Comparison of ENCODE assay signal across 19 cellular contexts in genomic region chr10:119391430-119392313, GRCh38.
DNase-seq lines count a peak whose midpoint lies in the region; ATAC-seq and TF ChIP-seq lines count a peak whose summit lies in the region.
"Had no signal": no experiment of that assay in that cellular context is flagged by ENCODE, and none has a peak within 500 bp of the region (broad histone marks: within the 10 kb centered on the region; RNA-seq: fewer than 3 reads in every experiment).

No MANE protein-coding gene starts in this region.

- H3K9me3 ChIP-seq in GM23248 (ENCODE audit: low read depth) (no peaks in the 10 kb centered on the region), tibial artery (no peaks in the 10 kb centered on the region)
- H3K9me3 ChIP-seq: stomach, vagina had no signal

- no peak overlapping the region for H2AFZ ChIP-seq in GM23248
- H2AFZ ChIP-seq: hepatocyte had no signal

- H3K9ac ChIP-seq in GM23248: peak overlapping the region; percentile 22; the same call in 1 of the 2 replicates

- H3K4me3 ChIP-seq in GM23248 (no peak overlapping the region), tibial artery (no peak overlapping the region)
- H3K4me3 ChIP-seq: hepatocyte, stomach, vagina had no signal

- H3K9me3 Mint-ChIP-seq in endothelial cell (ENCODE audit: unreplicated experiment): no peaks in the 10 kb centered on the region
- no peaks in the 10 kb centered on the region for H3K9me3 Mint-ChIP-seq in naive B cell
- H3K9me3 Mint-ChIP-seq: mesothelial cell of epicardium had no signal

- H3K36me3 Mint-ChIP-seq in endothelial cell (ENCODE audit: low read depth, unreplicated experiment) (peaks cover 64% of the 10 kb centered on the region), naive B cell (peaks cover 2 to 9% of the 10 kb centered on the region in 2 donors)

- peaks cover 63% of the 10 kb centered on the region for H3K4me1 Mint-ChIP-seq in endothelial cell (ENCODE audit: unreplicated experiment)
- peaks cover 43 to 52% (median 45%) of the 10 kb centered on the region in 3 donors for H3K4me1 Mint-ChIP-seq in naive B cell

- TF ChIP-seq CTCF in endothelial cell (IDR thresholded peaks at IDR 0.05; ENCODE audit: unreplicated experiment) (no peak), tibial artery (IDR thresholded peaks at IDR 0.05) (no peak)

- H3K4me2 ChIP-seq in GM23248 (ENCODE audit: unreplicated experiment): no peak overlapping the region
- H3K4me2 ChIP-seq: hepatocyte had no signal

- peak; percentile 29 for DNase-seq in AG08396 (ENCODE audit: low spot score)
- peak; percentile 51 for DNase-seq in GM23248
- no peak for DNase-seq in endothelial cell (ENCODE audit: low spot score)
- DNase-seq in naive B cell: no peak
- no peak for DNase-seq in tibial artery
- DNase-seq in HT-29 (ENCODE audit: low spot score): no peak
- DNase-seq: activated CD4-positive, alpha-beta T cell treated with anti-CD3 and anti-CD28 coated beads for 4 hours; activated CD8-positive, alpha-beta memory T cell treated with anti-CD3 and anti-CD28 coated beads, Interleukin-2, amount 50 U/mL, for 48 hours; activated naive CD4-positive, alpha-beta T cell treated with Interleukin-2 at 50 U/mL for 16 hours; GDM1; NCI-H1417 treated with DMSO at 0.1 percent for 48 hours; stomach had no signal

- H3K79me2 ChIP-seq in GM23248 (ENCODE audit: insufficient read depth): no peaks in the 10 kb centered on the region
- H3K79me2 ChIP-seq: hepatocyte had no signal

- in situ Hi-C loops in GM23248 (cut with MboI): no loop called here

- H3K27me3 ChIP-seq in GM23248 (replicated peaks; ENCODE audit: insufficient read depth): no peaks in the 10 kb centered on the region
- H3K27me3 ChIP-seq in tibial artery: no peaks in the 10 kb centered on the region
- H3K27me3 ChIP-seq: hepatocyte, stomach, vagina had no signal

- ATAC-seq in naive B cell (ENCODE audit: low read depth in 2 of 2): no peak
- ATAC-seq in GM19324 (IDR thresholded peaks at IDR 0.05; ENCODE audit: low FRiP score, unreplicated experiment): no peak
- ATAC-seq in HG02938 (IDR thresholded peaks at IDR 0.05; ENCODE audit: unreplicated experiment): no peak
- ATAC-seq: HCT116, Panc1 had no signal

- H3K27ac ChIP-seq in GM23248: no peak overlapping the region
- no peak overlapping the region for H3K27ac ChIP-seq in tibial artery
- H3K27ac ChIP-seq: hepatocyte, vagina had no signal

- 77 to 80% methylated on average over 16 to 20 of the region's 20 CpGs for WGBS in GM23248 (ENCODE audit: low coverage in 1 of 2, low lambda C conversion rate in 2 of 2, missing lambda C conversion rate in 2 of 2), 2 experiments

- H3K36me3 ChIP-seq in GM23248 (ENCODE audit: low read depth) (no peaks in the 10 kb centered on the region), tibial artery (peaks cover 4 to 15% (median 4%) of the 10 kb centered on the region in 3 donors)
- H3K36me3 ChIP-seq: vagina had no signal

- H3K27me3 Mint-ChIP-seq in endothelial cell (ENCODE audit: unreplicated experiment) (peaks cover 37% of the 10 kb centered on the region), naive B cell (no peaks in the 10 kb centered on the region)

- H3K9me2 ChIP-seq in GM23248 (ENCODE audit: insufficient read depth): no peaks in the 10 kb centered on the region

- peaks cover 8% of the 10 kb centered on the region; the same call in 1 of the 2 replicates for H3K4me1 ChIP-seq in GM23248 (ENCODE audit: insufficient read depth)
- H3K4me1 ChIP-seq in tibial artery: peaks cover 0 to 16% (median 6%) of the 10 kb centered on the region in 4 donors

- H3K4me3 Mint-ChIP-seq in endothelial cell (ENCODE audit: unreplicated experiment) (peak overlapping the region; percentile 65), naive B cell (peak overlapping the region in 1 of 8 donors; percentile 73)
- H3K4me3 Mint-ChIP-seq: mesothelial cell of epicardium had no signal

- intact Hi-C loops in tibial artery (cut with DNase I; ENCODE audit: low total_unique reads): no loop called here

- H3K27ac Mint-ChIP-seq in endothelial cell (ENCODE audit: unreplicated experiment): no peak overlapping the region
- H3K27ac Mint-ChIP-seq in naive B cell: peak overlapping the region in 4 of 6 donors; percentile 51 to 97 (median 76)
- H3K27ac Mint-ChIP-seq: mesothelial cell of epicardium had no signal

- H3F3A ChIP-seq in GM23248 (ENCODE audit: insufficient read depth): 0 out of 2 replicates have a peak, but pooled peaks cover 8% of the 10 kb centered on the region

- H4K20me1 ChIP-seq in GM23248 (ENCODE audit: insufficient read depth): no peaks in the 10 kb centered on the region

Comparison
In these comparisons a context has a peak if more than half of its experiments do, and no peak if none do; other contexts are left out.
1. DNase-seq: peak in AG08396 (single experiment) and GM23248 (single experiment); none in endothelial cell (single experiment), naive B cell (single experiment), tibial artery (0 of 2) and HT-29 (single experiment).